In genomic region chr9:136791466-136792276, GRCh38 we compare ENCODE assay signal across 1 cellular context.
TF ChIP-seq lines count a peak whose summit lies in the region.

No MANE protein-coding gene starts in this region.

TF ChIP-seq in K562, 482 proteins besides CTCF, POLR2A, EP300 and RAD21 (continued from another document and continues in another):
- TF ChIP-seq ZNF592 (IDR thresholded peaks at IDR 0.05) (peak; percentile 88), SAP30 (IDR thresholded peaks at IDR 0.05; ENCODE audit: borderline replicate concordance, insufficient read depth, low read depth, low read length, poor library complexity, severe bottlenecking) (peak; percentile 48), CREM (IDR thresholded peaks at IDR 0.05; ENCODE audit: low read depth) (no peak; the same call in 1 of the 2 replicates), RFX7 (CRISPR knock-in tag; IDR thresholded peaks at IDR 0.05) (no peak), MAZ (CRISPR knock-in tag; conservative IDR thresholded peaks at IDR 0.05 in 1 of 2, IDR thresholded peaks at IDR 0.05 in 1 of 2) (peak; percentile 41 to 54; a peak in 2 of 4 replicates), HOXB6 (CRISPR knock-in tag; IDR thresholded peaks at IDR 0.05; ENCODE audit: borderline replicate concordance) (no peak), JUND (IDR thresholded peaks at IDR 0.05; ENCODE audit: borderline replicate concordance, low read depth, low read length) (no peak), JUND (tag; IDR thresholded peaks at IDR 0.05; ENCODE audit: borderline replicate concordance, low read depth, low read length) (no peak), CREB3L1 (IDR thresholded peaks at IDR 0.05; ENCODE audit: borderline replicate concordance, low read depth) (no peak), DMBX1 (CRISPR knock-in tag; IDR thresholded peaks at IDR 0.05; ENCODE audit: borderline replicate concordance) (no peak), EP400 (IDR thresholded peaks at IDR 0.05) (peak; percentile 47; the same call in 1 of the 2 replicates), MEF2D (tag; conservative IDR thresholded peaks at IDR 0.05; ENCODE audit: low read depth) (no peak), ATF1 (CRISPR knock-in tag; IDR thresholded peaks at IDR 0.05) (no peak), ATF1 (tag; IDR thresholded peaks at IDR 0.05) (peak; percentile 14; the same call in 1 of the 2 replicates), PRMT5 (CRISPR knock-in tag; IDR thresholded peaks at IDR 0.05) (0 out of 2 replicates have a peak, but pooled peaks have one; percentile 37), CEBPG (CRISPR knock-in tag; IDR thresholded peaks at IDR 0.05) (no peak), CEBPG (tag; conservative IDR thresholded peaks at IDR 0.05 in 1 of 2, IDR thresholded peaks at IDR 0.05 in 1 of 2) (no peak), MED1 (CRISPR knock-in tag; IDR thresholded peaks at IDR 0.05; ENCODE audit: borderline replicate concordance) (no peak), MAFG (tag; conservative IDR thresholded peaks at IDR 0.05) (no peak), EGR1 (conservative IDR thresholded peaks at IDR 0.05) (no peak), ZBTB43 (CRISPR knock-in tag; IDR thresholded peaks at IDR 0.05) (0 out of 2 replicates have a peak, but pooled peaks have one; percentile 67), CTBP1 (IDR thresholded peaks at IDR 0.05; ENCODE audit: borderline replicate concordance) (peak; percentile 90), KLF10 (CRISPR knock-in tag; IDR thresholded peaks at IDR 0.05) (no peak), USF2 (CRISPR knock-in tag; IDR thresholded peaks at IDR 0.05) (no peak), ZNF324 (CRISPR knock-in tag; IDR thresholded peaks at IDR 0.05) (no peak), KLF6 (CRISPR knock-in tag; IDR thresholded peaks at IDR 0.05; ENCODE audit: borderline replicate concordance) (no peak), U2AF2 (optimal IDR thresholded peaks at IDR 0.05; ENCODE audit: low read depth, low read length) (no peak), ZBTB8A (IDR thresholded peaks at IDR 0.05; ENCODE audit: partially characterized antibody) (no peak), NFE2 (IDR thresholded peaks at IDR 0.05; ENCODE audit: low read depth) (no peak), RAD51 (IDR thresholded peaks at IDR 0.05; ENCODE audit: borderline replicate concordance, low read depth) (no peak), CHD4 (IDR thresholded peaks at IDR 0.05; ENCODE audit: insufficient read depth, insufficient replicate concordance, low read depth, low read length, poor library complexity, severe bottlenecking) (no peak), NR3C1 (CRISPR knock-in tag; IDR thresholded peaks at IDR 0.05) (no peak), UBTF (IDR thresholded peaks at IDR 0.05; ENCODE audit: borderline replicate concordance in 1 of 2, low read depth in 2 of 2, low read length in 2 of 2) (no peak), SRSF7 (optimal IDR thresholded peaks at IDR 0.05; ENCODE audit: low read depth, low read length) (no peak)
- TF ChIP-seq, protein P1, sequence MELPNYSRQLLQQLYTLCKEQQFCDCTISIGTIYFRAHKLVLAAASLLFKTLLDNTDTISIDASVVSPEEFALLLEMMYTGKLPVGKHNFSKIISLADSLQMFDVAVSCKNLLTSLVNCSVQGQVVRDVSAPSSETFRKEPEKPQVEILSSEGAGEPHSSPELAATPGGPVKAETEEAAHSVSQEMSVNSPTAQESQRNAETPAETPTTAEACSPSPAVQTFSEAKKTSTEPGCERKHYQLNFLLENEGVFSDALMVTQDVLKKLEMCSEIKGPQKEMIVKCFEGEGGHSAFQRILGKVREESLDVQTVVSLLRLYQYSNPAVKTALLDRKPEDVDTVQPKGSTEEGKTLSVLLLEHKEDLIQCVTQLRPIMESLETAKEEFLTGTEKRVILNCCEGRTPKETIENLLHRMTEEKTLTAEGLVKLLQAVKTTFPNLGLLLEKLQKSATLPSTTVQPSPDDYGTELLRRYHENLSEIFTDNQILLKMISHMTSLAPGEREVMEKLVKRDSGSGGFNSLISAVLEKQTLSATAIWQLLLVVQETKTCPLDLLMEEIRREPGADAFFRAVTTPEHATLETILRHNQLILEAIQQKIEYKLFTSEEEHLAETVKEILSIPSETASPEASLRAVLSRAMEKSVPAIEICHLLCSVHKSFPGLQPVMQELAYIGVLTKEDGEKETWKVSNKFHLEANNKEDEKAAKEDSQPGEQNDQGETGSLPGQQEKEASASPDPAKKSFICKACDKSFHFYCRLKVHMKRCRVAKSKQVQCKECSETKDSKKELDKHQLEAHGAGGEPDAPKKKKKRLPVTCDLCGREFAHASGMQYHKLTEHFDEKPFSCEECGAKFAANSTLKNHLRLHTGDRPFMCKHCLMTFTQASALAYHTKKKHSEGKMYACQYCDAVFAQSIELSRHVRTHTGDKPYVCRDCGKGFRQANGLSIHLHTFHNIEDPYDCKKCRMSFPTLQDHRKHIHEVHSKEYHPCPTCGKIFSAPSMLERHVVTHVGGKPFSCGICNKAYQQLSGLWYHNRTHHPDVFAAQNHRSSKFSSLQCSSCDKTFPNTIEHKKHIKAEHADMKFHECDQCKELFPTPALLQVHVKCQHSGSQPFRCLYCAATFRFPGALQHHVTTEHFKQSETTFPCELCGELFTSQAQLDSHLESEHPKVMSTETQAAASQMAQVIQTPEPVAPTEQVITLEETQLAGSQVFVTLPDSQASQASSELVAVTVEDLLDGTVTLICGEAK (IDR thresholded peaks at IDR 0.05): peak; percentile 53
- TF ChIP-seq, protein P1 (CRISPR knock-in tag; IDR thresholded peaks at IDR 0.05): no peak
- TF ChIP-seq, protein P2, sequence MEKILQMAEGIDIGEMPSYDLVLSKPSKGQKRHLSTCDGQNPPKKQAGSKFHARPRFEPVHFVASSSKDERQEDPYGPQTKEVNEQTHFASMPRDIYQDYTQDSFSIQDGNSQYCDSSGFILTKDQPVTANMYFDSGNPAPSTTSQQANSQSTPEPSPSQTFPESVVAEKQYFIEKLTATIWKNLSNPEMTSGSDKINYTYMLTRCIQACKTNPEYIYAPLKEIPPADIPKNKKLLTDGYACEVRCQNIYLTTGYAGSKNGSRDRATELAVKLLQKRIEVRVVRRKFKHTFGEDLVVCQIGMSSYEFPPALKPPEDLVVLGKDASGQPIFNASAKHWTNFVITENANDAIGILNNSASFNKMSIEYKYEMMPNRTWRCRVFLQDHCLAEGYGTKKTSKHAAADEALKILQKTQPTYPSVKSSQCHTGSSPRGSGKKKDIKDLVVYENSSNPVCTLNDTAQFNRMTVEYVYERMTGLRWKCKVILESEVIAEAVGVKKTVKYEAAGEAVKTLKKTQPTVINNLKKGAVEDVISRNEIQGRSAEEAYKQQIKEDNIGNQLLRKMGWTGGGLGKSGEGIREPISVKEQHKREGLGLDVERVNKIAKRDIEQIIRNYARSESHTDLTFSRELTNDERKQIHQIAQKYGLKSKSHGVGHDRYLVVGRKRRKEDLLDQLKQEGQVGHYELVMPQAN (IDR thresholded peaks at IDR 0.05; ENCODE audit: borderline replicate concordance): peak; percentile 81; the same call in 1 of the 2 replicates
